Comparison of ENCODE assay signal across 13 cellular contexts in the genomic region with DNA sequence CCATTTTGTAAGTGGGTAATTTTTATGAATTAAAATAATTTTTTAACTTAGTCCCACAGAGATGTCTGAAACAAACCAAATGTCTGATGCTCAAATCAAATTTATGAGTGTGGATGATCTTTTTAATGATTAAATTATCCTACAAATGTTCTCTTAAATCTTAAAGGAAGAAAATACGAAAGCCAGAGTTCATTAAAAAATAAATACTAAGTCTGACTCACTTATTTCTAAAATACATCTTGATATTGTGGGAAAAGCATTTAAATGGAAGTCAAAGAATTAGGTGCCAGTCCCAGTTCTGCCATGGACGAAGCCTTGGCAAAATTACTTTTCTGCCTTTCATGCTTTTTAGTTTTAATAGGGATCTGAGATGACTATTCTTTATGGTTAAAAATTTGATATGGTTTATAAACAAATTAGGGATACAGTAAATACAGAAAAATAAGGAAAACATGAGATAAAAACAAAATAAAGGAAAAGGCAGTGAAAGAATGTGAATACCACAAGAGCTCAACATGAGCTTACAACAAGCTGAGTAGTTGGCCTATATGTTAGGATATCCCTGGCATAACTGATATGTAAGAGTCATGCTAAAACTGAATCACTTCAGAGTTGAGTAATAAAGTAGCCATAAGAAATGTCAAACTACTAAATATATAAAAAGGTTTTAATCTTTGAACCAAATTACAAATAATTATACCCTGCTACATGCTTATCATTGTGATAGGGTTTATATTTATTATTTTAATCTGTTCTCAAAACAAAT. TPM values are rescaled to one million over a fixed set of nuclear protein-coding genes. Genes with fewer than 3 reads are reported as not detected.
DNase-seq lines count a peak whose midpoint lies in the region; ATAC-seq, FAIRE-seq and TF ChIP-seq lines count a peak whose summit lies in the region.
"Had no signal": no experiment of that assay in that cellular context is flagged by ENCODE, and none has a peak within 500 bp of the region (broad histone marks: within the 10 kb centered on the region; RNA-seq: fewer than 3 reads in every experiment).

No MANE protein-coding gene starts in this region.

- H3K23ac ChIP-seq in IMR-90 (ENCODE audit: low read depth, low read length) (no peak overlapping the region), mesenchymal stem cell (ENCODE audit: low read length in 2 of 2) (no peak overlapping the region)

- in situ Hi-C loops in IMR-90 (cut with MboI; ENCODE audit: low sequenced_read_pairs): no loop called here

- H3K4ac ChIP-seq in IMR-90 (ENCODE audit: low read depth, low read length) (no peak overlapping the region), mesenchymal stem cell (ENCODE audit: low read depth in 1 of 2, low read length in 2 of 2) (no peak overlapping the region)

- POLR2A ChIA-PET in IMR-90 (lab: Charles Lee; ENCODE audit: unreplicated experiment): no interaction called here

- FAIRE-seq in GM12891 (lab: Jason Lieb, UNC): no peak

- no peak overlapping the region for H2BK15ac ChIP-seq in IMR-90 (ENCODE audit: low read depth, low read length)
- no peak overlapping the region for H2BK15ac ChIP-seq in mesenchymal stem cell (ENCODE audit: low read depth, poor library complexity, severe bottlenecking)

- H2BK20ac ChIP-seq in IMR-90 (ENCODE audit: low read depth, low read length): no peak overlapping the region

- no peak overlapping the region for H4K5ac ChIP-seq in IMR-90 (ENCODE audit: low read depth, low read length)

- H3K4me3 Mint-ChIP-seq in chondrocyte (ENCODE audit: unreplicated experiment): no peak overlapping the region
- no peak overlapping the region for H3K4me3 Mint-ChIP-seq in activated naive CD8-positive, alpha-beta T cell treated with anti-CD3 and anti-CD28 coated beads for 36 hours
- H3K4me3 Mint-ChIP-seq: activated naive CD4-positive, alpha-beta T cell treated with anti-CD3 and anti-CD28 coated beads for 36 hours had no signal

- no peak overlapping the region for H3K4me2 ChIP-seq in IMR-90 (ENCODE audit: low read depth, low read length)
- no peak overlapping the region for H3K4me2 ChIP-seq in mesenchymal stem cell (ENCODE audit: low read length, poor library complexity, severe bottlenecking)

- no peak overlapping the region for H2AK9ac ChIP-seq in IMR-90 (replicated peaks; ENCODE audit: low read depth, low read length, poor library complexity)

- H2BK5ac ChIP-seq in IMR-90 (ENCODE audit: low read depth, low read length, poor library complexity, severe bottlenecking): peak overlapping the region; percentile 67
- no peak overlapping the region for H2BK5ac ChIP-seq in mesenchymal stem cell (ENCODE audit: low read depth, low read length, poor library complexity, severe bottlenecking)

- BruUV-seq in IMR-90 (replicated peaks; lab: Mats Ljungman, UMichigan): no TSS peak

- H2AK5ac ChIP-seq in IMR-90 (ENCODE audit: low read depth, low read length) (no peak overlapping the region), mesenchymal stem cell (ENCODE audit: low read length, severe bottlenecking) (no peak overlapping the region)

- TF ChIP-seq RAD21 in IMR-90 (IDR thresholded peaks at IDR 0.05; ENCODE audit: low read length): no peak

- no peak overlapping the region for H3K56ac ChIP-seq in IMR-90 (ENCODE audit: extremely low read depth, insufficient read depth, low read length)

- no peaks in the 10 kb centered on the region for H3K9me3 ChIP-seq in IMR-90 (ENCODE audit: control insufficient read depth, insufficient read depth, low read length)
- H3K9me3 ChIP-seq in mesenchymal stem cell (ENCODE audit: control insufficient read depth, low read length): no peaks in the 10 kb centered on the region
- no peaks in the 10 kb centered on the region for H3K9me3 ChIP-seq in tibial artery
- H3K9me3 ChIP-seq: BLaER1, uterus had no signal

- no peak for TF ChIP-seq POLR2A in IMR-90 (IDR thresholded peaks at IDR 0.05; ENCODE audit: low read depth, low read length)
- no peak for TF ChIP-seq POLR2A in GM12891 (IDR thresholded peaks at IDR 0.05; ENCODE audit: low read depth, low read length)

- intact Hi-C loops in IMR-90 (cut with micrococcal nuclease) (no loop called here), tibial artery (cut with DNase I; ENCODE audit: low total_unique reads) (no loop called here)

- H3K27me3 ChIP-seq in IMR-90 (ENCODE audit: control insufficient read depth, insufficient read depth, low read length) (no peaks in the 10 kb centered on the region), mesenchymal stem cell (ENCODE audit: control insufficient read depth in 1 of 2, insufficient read depth in 1 of 2, low read length in 2 of 2) (no peaks in the 10 kb centered on the region), tibial artery (no peaks in the 10 kb centered on the region)
- H3K27me3 ChIP-seq: BLaER1, uterus had no signal

- H3K79me1 ChIP-seq in IMR-90 (ENCODE audit: low read depth in 1 of 2, low read length in 2 of 2) (no peaks in the 10 kb centered on the region; a peak in 2 of 4 replicates), mesenchymal stem cell (replicated peaks; ENCODE audit: low read length, poor library complexity, severe bottlenecking) (peaks cover 9% of the 10 kb centered on the region)

- no peak overlapping the region; the same call in 1 of the 2 replicates for H3K14ac ChIP-seq in IMR-90 (replicated peaks; ENCODE audit: low read depth, low read length)
- H3K14ac ChIP-seq in mesenchymal stem cell (ENCODE audit: low read length in 2 of 2): no peak overlapping the region

- H2AFZ ChIP-seq in IMR-90 (replicated peaks; ENCODE audit: low read length, poor library complexity): no peak overlapping the region
- no peak overlapping the region for H2AFZ ChIP-seq in mesenchymal stem cell (ENCODE audit: low read depth, low read length)

- no peak overlapping the region for H2BK12ac ChIP-seq in mesenchymal stem cell (ENCODE audit: low read length in 2 of 2)

- H3K4me1 ChIP-seq in IMR-90 (ENCODE audit: control insufficient read depth, insufficient read depth, low read length) (peaks cover 3% of the 10 kb centered on the region; the same call in 1 of the 2 replicates), mesenchymal stem cell (ENCODE audit: control insufficient read depth, insufficient read depth, low read depth, low read length) (peaks cover 1% of the 10 kb centered on the region), tibial artery (no peaks in the 10 kb centered on the region)
- H3K4me1 ChIP-seq: uterus had no signal

- DNase-seq in AG10803 (ENCODE audit: low read depth) (peak; percentile 53), IMR-90 (peak; percentile 80), chondrocyte (ENCODE audit: low spot score) (no peak), mesenchymal stem cell (no peak), GM12891 (ENCODE audit: insufficient read length, low spot score) (no peak), tibial artery (no peak), NCI-H187 (lab: John Stamatoyannopoulos, UW) (no peak)
- no peak for DNase-seq in activated naive CD8-positive, alpha-beta T cell treated with anti-CD3 and anti-CD28 coated beads for 36 hours
- DNase-seq: activated naive CD4-positive, alpha-beta T cell treated with anti-CD3 and anti-CD28 coated beads for 36 hours; NCI-H2081 treated with DMSO at 0.1 percent for 48 hours; posterior cingulate gyrus; uterus had no signal

- H3K4me3 ChIP-seq in AG10803 (ENCODE audit: low read length) (no peak overlapping the region), IMR-90 (ENCODE audit: insufficient read depth, low read depth, low read length) (no peak overlapping the region), mesenchymal stem cell (ENCODE audit: insufficient read depth in 1 of 2, low read depth in 1 of 2, low read length in 2 of 2) (no peak overlapping the region), tibial artery (no peak overlapping the region)
- H3K4me3 ChIP-seq: BLaER1, uterus had no signal

- no CpG with 5 or more reads among the region's 2 CpGs for WGBS in IMR-90 (ENCODE audit: extremely low coverage in 2 of 2, insufficient read length in 1 of 2), 2 experiments
- WGBS in mesenchymal stem cell: 90% methylated on average over 1 of the region's 2 CpGs

- CTCF ChIA-PET in IMR-90 (lab: Yijun Ruan, JAX): no interaction called here

- no peaks in the 10 kb centered on the region for H3K27me3 Mint-ChIP-seq in chondrocyte (ENCODE audit: low read depth)
- H3K27me3 Mint-ChIP-seq in activated naive CD8-positive, alpha-beta T cell treated with anti-CD3 and anti-CD28 coated beads for 36 hours: no peaks in the 10 kb centered on the region

- 0 out of 2 replicates have a peak overlapping the region, but pooled peaks have one; percentile 16 for H3K27ac ChIP-seq in IMR-90 (ENCODE audit: insufficient read depth, low read length)
- no peak overlapping the region for H3K27ac ChIP-seq in mesenchymal stem cell (ENCODE audit: low read length, poor library complexity, severe bottlenecking)
- H3K27ac ChIP-seq in tibial artery: no peak overlapping the region
- H3K27ac ChIP-seq: uterus had no signal

- TF ChIP-seq CTCF in AG10803 (conservative IDR thresholded peaks at IDR 0.05; ENCODE audit: low read length) (no peak), IMR-90 (conservative IDR thresholded peaks at IDR 0.05; ENCODE audit: low read depth, low read length) (no peak), chondrocyte (IDR thresholded peaks at IDR 0.05) (no peak), tibial artery (IDR thresholded peaks at IDR 0.05) (no peak)

- H3K9ac ChIP-seq in IMR-90 (ENCODE audit: low read depth, low read length) (no peak overlapping the region), mesenchymal stem cell (ENCODE audit: low read length) (peak overlapping the region; percentile 4)
- H3K9ac ChIP-seq: BLaER1 had no signal

- H3K9me3 Mint-ChIP-seq in chondrocyte (ENCODE audit: low read depth): no peaks in the 10 kb centered on the region
- no peaks in the 10 kb centered on the region for H3K9me3 Mint-ChIP-seq in activated naive CD8-positive, alpha-beta T cell treated with anti-CD3 and anti-CD28 coated beads for 36 hours
- H3K9me3 Mint-ChIP-seq: activated naive CD4-positive, alpha-beta T cell treated with anti-CD3 and anti-CD28 coated beads for 36 hours had no signal

- ATAC-seq in IMR-90 (ENCODE audit: low read depth): peak; percentile 93

- H3K36me3 ChIP-seq in IMR-90 (ENCODE audit: control insufficient read depth, insufficient read depth, low read length): peaks cover 2% of the 10 kb centered on the region; the same call in 1 of the 2 replicates
- peaks cover 0 to 6% of the 10 kb centered on the region in 2 experiments for H3K36me3 ChIP-seq in mesenchymal stem cell (ENCODE audit: control insufficient read depth in 1 of 2, insufficient read depth in 2 of 2, low read depth in 1 of 2, low read length in 2 of 2)
- H3K36me3 ChIP-seq in tibial artery: no peaks in the 10 kb centered on the region
- H3K36me3 ChIP-seq: uterus had no signal

- H2BK120ac ChIP-seq in IMR-90 (ENCODE audit: low read depth, low read length) (no peak overlapping the region), mesenchymal stem cell (ENCODE audit: low read depth, low read length) (no peak overlapping the region)

- no peaks in the 10 kb centered on the region for H4K20me1 ChIP-seq in IMR-90 (ENCODE audit: insufficient read depth, low read length)
- H4K20me1 ChIP-seq: BLaER1 had no signal

- H4K91ac ChIP-seq in IMR-90 (ENCODE audit: insufficient read depth, low read depth, low read length) (no peak overlapping the region), mesenchymal stem cell (ENCODE audit: low read length) (no peak overlapping the region)

- dilution Hi-C loops in IMR-90 (cut with HindIII; ENCODE audit: low sequenced_read_pairs, unreplicated experiment): no loop called here

- H3K9me1 ChIP-seq in IMR-90 (ENCODE audit: insufficient read depth, low read length): peaks cover 3% of the 10 kb centered on the region; the same call in 1 of the 2 replicates

- peaks cover 2% of the 10 kb centered on the region for H3K36me3 Mint-ChIP-seq in chondrocyte (ENCODE audit: low read depth)
- peaks cover 11% of the 10 kb centered on the region for H3K36me3 Mint-ChIP-seq in activated naive CD8-positive, alpha-beta T cell treated with anti-CD3 and anti-CD28 coated beads for 36 hours

- H3K27ac Mint-ChIP-seq in chondrocyte (ENCODE audit: unreplicated experiment): peak overlapping the region; percentile 81
- H3K27ac Mint-ChIP-seq in activated naive CD8-positive, alpha-beta T cell treated with anti-CD3 and anti-CD28 coated beads for 36 hours: no peak overlapping the region
- H3K27ac Mint-ChIP-seq: activated naive CD4-positive, alpha-beta T cell treated with anti-CD3 and anti-CD28 coated beads for 36 hours had no signal

- peaks cover 38% of the 10 kb centered on the region for H3K4me1 Mint-ChIP-seq in chondrocyte (ENCODE audit: low read depth)
- no peaks in the 10 kb centered on the region for H3K4me1 Mint-ChIP-seq in activated naive CD8-positive, alpha-beta T cell treated with anti-CD3 and anti-CD28 coated beads for 36 hours

- no peak overlapping the region for H3K18ac ChIP-seq in IMR-90 (ENCODE audit: low read depth, low read length)
- no peak overlapping the region for H3K18ac ChIP-seq in mesenchymal stem cell (ENCODE audit: low read depth in 1 of 2, low read length in 2 of 2)

- H4K8ac ChIP-seq in IMR-90 (ENCODE audit: low read depth in 2 of 2, low read length in 2 of 2) (no peak overlapping the region), mesenchymal stem cell (ENCODE audit: low read length) (no peak overlapping the region)

RNA-seq across cellular contexts. Expression of gene CCDC34, which starts 9.2 kb away (rescaled TPM):
- total RNA-seq in IMR-90 (2012; rRNA removed) (2.5 and 3.9 TPM in 2 replicates), chondrocyte (3.6 to 12.6 TPM (median 4.3 TPM) in 3 replicates)
- 4.0 and 4.5 TPM in 2 replicates for polyA plus RNA-seq in IMR-90 (2012; rRNA removed)
- polyA plus RNA-seq in IMR-90 (2012; cell fraction: cytosol; rRNA removed): 2.5 and 4.9 TPM in 2 replicates
- polyA plus RNA-seq in IMR-90 (2012; cell fraction: nucleus; rRNA removed; ENCODE audit: low replicate concordance): 0.98 and 1.0 TPM in 2 replicates
- polyA plus RNA-seq in mesenchymal stem cell (2013, experiment 1 of 2): 10.2 TPM
- 11.4 TPM for polyA plus RNA-seq in mesenchymal stem cell (2013, experiment 2 of 2)
- polyA plus RNA-seq in GM12891 (2012; ENCODE audit: low read depth, missing spikeins): 13.3 TPM
- total RNA-seq in activated naive CD8-positive, alpha-beta T cell treated with anti-CD3 and anti-CD28 coated beads for 36 hours: 10 to 100 TPM; 27.9 to 35.1 TPM

Comparison
In these comparisons a context has a peak if more than half of its experiments do, and no peak if none do; other contexts are left out.
1. DNase-seq: peak in AG10803 (single experiment) and IMR-90 (single experiment); none in chondrocyte (single experiment), mesenchymal stem cell (single experiment), GM12891 (single experiment), tibial artery (0 of 2), NCI-H187 (0 of 2) and activated naive CD8-positive, alpha-beta T cell treated with anti-CD3 and anti-CD28 coated beads for 36 hours (single experiment).